Comparison of ENCODE assay signal across 8 cellular contexts in genomic region chr2:55616509-55617159, GRCh38. TPM values are rescaled to one million over a fixed set of nuclear protein-coding genes. Genes with fewer than 3 reads are reported as not detected.
DNase-seq lines count a peak whose midpoint lies in the region; ATAC-seq, FAIRE-seq and TF ChIP-seq lines count a peak whose summit lies in the region.

No MANE protein-coding gene starts in this region.

- peak overlapping the region; percentile 97 to 99 for H3K9ac ChIP-seq in kidney (ENCODE audit: low read length in 2 of 2)

- DNase-seq in GDM1 (lab: John Stamatoyannopoulos, UW) (peak; percentile 37), Kasumi-1 (lab: John Stamatoyannopoulos, UW) (peak; percentile 65 to 73), SKM-1 (lab: John Stamatoyannopoulos, UW; ENCODE audit: unreplicated experiment) (peak; percentile 73), bronchial epithelial cell (ENCODE audit: low read depth) (peak; percentile 57), kidney (no peak)
- DNase-seq in stimulated activated naive CD4-positive, alpha-beta T cell (lab: John Stamatoyannopoulos, UW), result peak in 5 of 6 experiments; percentile 41 to 71 (median 51)

- ATAC-seq in GM21825 (IDR thresholded peaks at IDR 0.05; ENCODE audit: unreplicated experiment), result peak; percentile 19
- no peak for ATAC-seq in GM18520 (IDR thresholded peaks at IDR 0.05; ENCODE audit: unreplicated experiment)

- no peak for TF ChIP-seq CTCF in bronchial epithelial cell (IDR thresholded peaks at IDR 0.05; ENCODE audit: insufficient read depth, low read length, severe bottlenecking)
- no peak for TF ChIP-seq CTCF in kidney (IDR thresholded peaks at IDR 0.05; ENCODE audit: borderline replicate concordance, extremely low read depth, insufficient read depth)

- intact Hi-C loops in kidney (cut with DNase I), result no loop called here

- peaks cover 3% of the 10 kb centered on the region for H3K36me3 ChIP-seq in bronchial epithelial cell (ENCODE audit: control insufficient read depth, insufficient read depth, low read length)
- H3K36me3 ChIP-seq in kidney (ENCODE audit: control insufficient read depth in 1 of 2, insufficient read depth in 2 of 2, low read length in 2 of 2), result peaks cover 2 to 5% of the 10 kb centered on the region in 2 donors

- H3K27me3 ChIP-seq in bronchial epithelial cell (ENCODE audit: control insufficient read depth, insufficient read depth, low read length), result no peaks in the 10 kb centered on the region

- H3K4me1 ChIP-seq in kidney (ENCODE audit: control insufficient read depth in 1 of 2, insufficient read depth in 1 of 2, low read depth in 1 of 2, low read length in 2 of 2), result peaks cover 8 to 17% of the 10 kb centered on the region in 2 donors

- H3K9me3 ChIP-seq in kidney (ENCODE audit: control insufficient read depth in 1 of 2, low read length in 2 of 2), result no peaks in the 10 kb centered on the region

- peak overlapping the region; percentile 96 to 99 for H3K27ac ChIP-seq in kidney (ENCODE audit: low read depth in 2 of 2, low read length in 2 of 2)

- H3K4me3 ChIP-seq in bronchial epithelial cell (ENCODE audit: low read depth, low read length) (peak overlapping the region; percentile 90), kidney (ENCODE audit: low read length in 2 of 2) (peak overlapping the region; percentile 94 to 95)

- no peak for FAIRE-seq in bronchial epithelial cell (lab: Jason Lieb, UNC)
- FAIRE-seq in kidney (lab: Jason Lieb, UNC), result no peak

RNA-seq across cellular contexts. Expression of gene PPP4R3B, which starts 0.8 kb away (rescaled TPM):
- 42.9 and 57.7 TPM in 2 replicates for total RNA-seq in bronchial epithelial cell
- total RNA-seq in kidney, result 66.0 TPM
- polyA plus RNA-seq in kidney (ENCODE audit: insufficient read depth, low read depth, low replicate concordance), result 24.0 TPM
